Comparison of ENCODE assay signal across 8 cellular contexts in genomic region chr19:16382775-16383543, GRCh38. TPM values are rescaled to one million over a fixed set of nuclear protein-coding genes. Genes with fewer than 3 reads are reported as not detected.
DNase-seq lines count a peak whose midpoint lies in the region; ATAC-seq, FAIRE-seq and TF ChIP-seq lines count a peak whose summit lies in the region.

No MANE protein-coding gene starts in this region.

- CTCF ChIA-PET in A673 (lab: Charles Lee): interaction anchor here (0.5 to 1.5 kb wide), 8 partner anchors 12 to 342 kb away, joined by 3 to 10 read pairs (median 5); no protein-coding TSS in a partner anchor
- CTCF ChIA-PET in activated CD4-positive, alpha-beta memory T cell treated with anti-CD3 and anti-CD28 coated beads for 36 hours (lab: Charles Lee): interaction anchor here (0.6 to 6.1 kb wide), 43 partner anchors 9 to 342 kb away, joined by 3 to 143 read pairs (median 5); partner anchors contain the start of genes AP1M1, FAM32A, HSH2D and KLF2

- BruUV-seq in A673 (replicated peaks; lab: Mats Ljungman, UMichigan): no TSS peak

- ATAC-seq in lung (ENCODE audit: insufficient read depth, low FRiP score) (peak; percentile 66), GM18870 (IDR thresholded peaks at IDR 0.05; ENCODE audit: unreplicated experiment) (no peak)

- H3K27ac Mint-ChIP-seq in activated CD4-positive, alpha-beta memory T cell treated with anti-CD3 and anti-CD28 coated beads for 36 hours: peak overlapping the region; percentile 60

- H3K36me3 Mint-ChIP-seq in activated CD4-positive, alpha-beta memory T cell treated with anti-CD3 and anti-CD28 coated beads for 36 hours: peaks cover 24% of the 10 kb centered on the region

- H3K36me3 ChIP-seq in A673 (ENCODE audit: insufficient read depth, low read length, poor library complexity, severe bottlenecking): peaks cover 24% of the 10 kb centered on the region
- H3K36me3 ChIP-seq in lung (ENCODE audit: control insufficient read depth in 2 of 2, insufficient read depth in 2 of 2, low read length in 2 of 2): peaks cover 0 to 33% of the 10 kb centered on the region in 2 donors

- H3K27ac ChIP-seq in A673 (ENCODE audit: low read depth, low read length, poor library complexity, severe bottlenecking) (no peak overlapping the region), lung (ENCODE audit: low read depth in 1 of 2, low read length in 1 of 2) (peak overlapping the region; percentile 87 to 89)

- H3K4me1 ChIP-seq in A673 (ENCODE audit: insufficient read depth, low read length, poor library complexity, severe bottlenecking): no peaks in the 10 kb centered on the region
- H3K4me1 ChIP-seq in lung (ENCODE audit: control insufficient read depth in 2 of 2, insufficient read depth in 2 of 2, low read length in 2 of 2): peaks cover 2 to 7% of the 10 kb centered on the region in 2 donors

- H3K4me3 ChIP-seq in A673 (ENCODE audit: low read depth, low read length, poor library complexity, severe bottlenecking): no peak overlapping the region
- H3K4me3 ChIP-seq in lung: no peak overlapping the region

- H3K9me3 Mint-ChIP-seq in activated CD4-positive, alpha-beta memory T cell treated with anti-CD3 and anti-CD28 coated beads for 36 hours: no peaks in the 10 kb centered on the region

- H3K4me3 Mint-ChIP-seq in activated CD4-positive, alpha-beta memory T cell treated with anti-CD3 and anti-CD28 coated beads for 36 hours: no peak overlapping the region

- H3K27me3 ChIP-seq in A673 (replicated peaks; ENCODE audit: insufficient read depth, low read depth, low read length, poor library complexity) (no peaks in the 10 kb centered on the region), lung (ENCODE audit: control insufficient read depth, insufficient read depth) (no peaks in the 10 kb centered on the region)

- POLR2A ChIA-PET in A673 (lab: Charles Lee; ENCODE audit: low non-redundant PET): no interaction called here
- POLR2A ChIA-PET in activated CD4-positive, alpha-beta memory T cell treated with anti-CD3 and anti-CD28 coated beads for 36 hours (lab: Charles Lee): interaction anchor here (1.4 kb wide), 1 partner anchor 44 kb away, joined by 3 read pairs; no protein-coding TSS in a partner anchor

- peaks cover 41% of the 10 kb centered on the region for H3K4me1 Mint-ChIP-seq in activated CD4-positive, alpha-beta memory T cell treated with anti-CD3 and anti-CD28 coated beads for 36 hours (ENCODE audit: low read depth)

- H3K9me3 ChIP-seq in A673 (ENCODE audit: low read depth, low read length, poor library complexity, severe bottlenecking) (no peaks in the 10 kb centered on the region), lung (ENCODE audit: control insufficient read depth in 2 of 2, insufficient read depth in 1 of 2, low read length in 1 of 2) (no peaks in the 10 kb centered on the region)

- H3K27me3 Mint-ChIP-seq in activated CD4-positive, alpha-beta memory T cell treated with anti-CD3 and anti-CD28 coated beads for 36 hours: no peaks in the 10 kb centered on the region

- intact Hi-C loops in A673 (cut with micrococcal nuclease; ENCODE audit: unreplicated experiment): loop anchor here (1.0 to 10.0 kb wide), 3 partner anchors 136 to 758 kb away; no protein-coding TSS in a partner anchor
- intact Hi-C loops in activated CD4-positive, alpha-beta memory T cell treated with anti-CD3 and anti-CD28 coated beads for 36 hours (cut with micrococcal nuclease): loop anchor here (1.0 to 10.0 kb wide), 3 partner anchors 12 to 338 kb away; no protein-coding TSS in a partner anchor

- peak; percentile 83 for TF ChIP-seq CTCF in A673 (conservative IDR thresholded peaks at IDR 0.05; ENCODE audit: low read depth, low read length)
- peak; percentile 92 for TF ChIP-seq CTCF in lung (IDR thresholded peaks at IDR 0.05; ENCODE audit: control extremely low read depth, extremely low read depth)

- 26 to 39% methylated on average over 17 of the region's 17 CpGs for WGBS in lung, 2 donors

- DNase-seq in A673 (ENCODE audit: low spot score): peak; percentile 78
- peak; percentile 75 for DNase-seq in GM19239 (ENCODE audit: insufficient read length, low spot score)
- DNase-seq in NCI-H510A treated with DMSO at 0.1 percent for 48 hours (lab: John Stamatoyannopoulos, UW): peak; percentile 75
- DNase-seq in activated CD4-positive, alpha-beta memory T cell treated with anti-CD3 and anti-CD28 coated beads for 36 hours: peak; percentile 86
- DNase-seq in ecto neural progenitor cell (ENCODE audit: low spot score): peak; percentile 83
- DNase-seq in lung (ENCODE audit: low spot score): peak; percentile 82
- peak; percentile 66 to 67 for DNase-seq in stimulated activated CD4-positive, alpha-beta T cell treated with anti-CD3 and anti-CD28 coated beads, Interleukin-4, amount 100 ng/mL, for 48 hours (ENCODE audit: low read depth in 2 of 2)

- FAIRE-seq in GM19239 (lab: Jason Lieb, UNC): peak; percentile 84

RNA-seq across cellular contexts. Expression of gene KLF2, which starts 58.3 kb away (rescaled TPM):
- total RNA-seq in A673 (2021) (1.9 and 2.1 TPM in 2 replicates), lung (100 to 1,000 TPM in 1 of 2 donors, 10 to 100 TPM in 1; 32.5 to 104 TPM)
- total RNA-seq in activated CD4-positive, alpha-beta memory T cell treated with anti-CD3 and anti-CD28 coated beads for 36 hours: 1 to 10 TPM; 1.7 TPM
- polyA plus RNA-seq in lung: 100 to 1,000 TPM in 1 of 2 donors, 1 to 10 TPM in 1; 7.7 to 121 TPM

Comparison
In these comparisons a context has a peak if more than half of its experiments do, and no peak if none do; other contexts are left out.
1. RNA of gene KLF2, which starts 58.3 kb away (total RNA-seq): 32.5 to 104 TPM in lung; 1.9 to 2.1 TPM in A673 and 1.7 TPM in activated CD4-positive, alpha-beta memory T cell treated with anti-CD3 and anti-CD28 coated beads for 36 hours; every median in the first group is over 10 times any median in the second.
2. Peak in every context shown above with its lines, with median percentiles within 50 percentile points of each other: DNase-seq.